In the genomic region with DNA sequence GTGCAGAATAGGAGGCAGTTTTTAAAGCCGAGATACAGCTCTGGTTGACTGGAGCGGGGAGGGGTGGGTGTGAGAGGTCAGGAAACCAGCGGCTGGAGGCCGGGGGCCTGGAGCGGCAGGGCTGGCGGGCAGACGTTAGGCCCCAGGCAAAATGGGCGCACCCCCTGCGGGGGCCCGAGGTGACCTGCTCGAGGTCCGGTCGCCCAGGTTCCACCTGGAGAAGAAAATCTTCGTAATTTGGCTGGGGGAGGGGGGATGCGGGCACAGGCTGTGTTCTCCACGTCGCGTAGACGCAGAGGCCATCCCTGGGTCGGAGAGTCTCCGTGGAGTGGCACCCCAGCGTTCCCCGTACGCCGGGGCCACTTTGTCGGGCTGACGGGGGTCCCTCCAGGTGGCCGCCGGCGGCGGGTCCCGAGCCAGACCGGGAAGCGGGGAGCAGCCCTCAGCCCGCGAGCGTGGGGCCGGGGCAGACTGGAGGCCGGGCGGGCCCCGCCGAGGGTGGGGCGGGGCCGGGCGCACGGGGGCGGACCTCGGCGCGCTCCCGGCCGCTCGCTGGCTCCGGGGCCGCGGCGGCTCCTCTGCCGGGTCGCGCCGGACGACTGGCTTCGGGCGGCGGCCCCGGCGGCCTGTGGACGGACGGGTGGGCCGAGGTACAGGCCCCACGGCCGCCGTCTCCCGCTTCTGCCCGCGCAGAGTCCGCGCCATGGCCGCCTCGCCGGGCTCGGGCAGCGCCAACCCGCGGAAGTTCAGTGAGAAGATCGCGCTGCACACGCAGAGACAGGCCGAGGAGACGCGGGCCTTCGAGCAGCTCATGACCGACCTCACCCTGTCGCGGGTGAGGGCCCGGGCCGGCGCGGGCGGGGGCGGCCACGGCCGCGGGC, we compare ENCODE assay signal across 8 cellular contexts. TPM values are rescaled to one million over a fixed set of nuclear protein-coding genes. Genes with fewer than 3 reads are reported as not detected.
A peak's percentile ranks its signal among the peaks of the same experiment; 100 is the strongest.
DNase-seq lines count a peak whose midpoint lies in the region; ATAC-seq lines count a peak whose summit lies in the region.

A gene with protein sequence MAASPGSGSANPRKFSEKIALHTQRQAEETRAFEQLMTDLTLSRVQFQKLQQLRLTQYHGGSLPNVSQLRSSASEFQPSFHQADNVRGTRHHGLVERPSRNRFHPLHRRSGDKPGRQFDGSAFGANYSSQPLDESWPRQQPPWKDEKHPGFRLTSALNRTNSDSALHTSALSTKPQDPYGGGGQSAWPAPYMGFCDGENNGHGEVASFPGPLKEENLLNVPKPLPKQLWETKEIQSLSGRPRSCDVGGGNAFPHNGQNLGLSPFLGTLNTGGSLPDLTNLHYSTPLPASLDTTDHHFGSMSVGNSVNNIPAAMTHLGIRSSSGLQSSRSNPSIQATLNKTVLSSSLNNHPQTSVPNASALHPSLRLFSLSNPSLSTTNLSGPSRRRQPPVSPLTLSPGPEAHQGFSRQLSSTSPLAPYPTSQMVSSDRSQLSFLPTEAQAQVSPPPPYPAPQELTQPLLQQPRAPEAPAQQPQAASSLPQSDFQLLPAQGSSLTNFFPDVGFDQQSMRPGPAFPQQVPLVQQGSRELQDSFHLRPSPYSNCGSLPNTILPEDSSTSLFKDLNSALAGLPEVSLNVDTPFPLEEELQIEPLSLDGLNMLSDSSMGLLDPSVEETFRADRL (plus strand): TSS at position 555 of the 881 bp plus-strand sequence. CDS start 149 bp downstream, at position 704.

- H3K27ac ChIP-seq in substantia nigra (ENCODE audit: low read depth, low read length, poor library complexity, severe bottlenecking), result peak within 1 kb of the TSS; percentile 78

- peaks cover 52% of the 10 kb centered on the region for H3K4me1 Mint-ChIP-seq in activated T-helper 1 cell treated with anti-CD3 and anti-CD28 coated beads, Interleukin-12 subunit alpha, Interleukin-12 subunit beta, Interleukin-2, Interleukin-4 antibody, amounts not matched to agents 30 ng/mL and 10 ng/mL and 1 ng/mL, durations not matched to agents 14 hours and 24 hours and 36 hours (ENCODE audit: low read depth)
- H3K4me1 Mint-ChIP-seq in naive thymus-derived CD8-positive, alpha-beta T cell, result peaks cover 23 to 52% (median 45%) of the 10 kb centered on the region in 4 donors

- peak within 1 kb of the TSS; percentile 92 for H3K4me3 Mint-ChIP-seq in activated T-helper 1 cell treated with anti-CD3 and anti-CD28 coated beads, Interleukin-12 subunit alpha, Interleukin-12 subunit beta, Interleukin-2, Interleukin-4 antibody, amounts not matched to agents 30 ng/mL and 10 ng/mL and 1 ng/mL, durations not matched to agents 14 hours and 24 hours and 36 hours
- peak within 1 kb of the TSS; percentile 92 to 98 (median 94) for H3K4me3 Mint-ChIP-seq in naive thymus-derived CD8-positive, alpha-beta T cell

- POLR2A ChIA-PET in naive thymus-derived CD8-positive, alpha-beta T cell (lab: Charles Lee), result interaction anchor here (0.6 to 3.9 kb wide), 18 partner anchors 10 to 84 kb away, joined by 3 to 25 read pairs (median 5); no protein-coding TSS in a partner anchor

- peaks cover 12% of the 10 kb centered on the region for H3K36me3 Mint-ChIP-seq in activated T-helper 1 cell treated with anti-CD3 and anti-CD28 coated beads, Interleukin-12 subunit alpha, Interleukin-12 subunit beta, Interleukin-2, Interleukin-4 antibody, amounts not matched to agents 30 ng/mL and 10 ng/mL and 1 ng/mL, durations not matched to agents 14 hours and 24 hours and 36 hours (ENCODE audit: low read depth)
- H3K36me3 Mint-ChIP-seq in naive thymus-derived CD8-positive, alpha-beta T cell, result peaks cover 0 to 2% (median 0%) of the 10 kb centered on the region in 3 donors

- no peaks in the 10 kb centered on the region for H3K27me3 Mint-ChIP-seq in activated T-helper 1 cell treated with anti-CD3 and anti-CD28 coated beads, Interleukin-12 subunit alpha, Interleukin-12 subunit beta, Interleukin-2, Interleukin-4 antibody, amounts not matched to agents 30 ng/mL and 10 ng/mL and 1 ng/mL, durations not matched to agents 14 hours and 24 hours and 36 hours (ENCODE audit: insufficient read depth)
- H3K27me3 Mint-ChIP-seq in naive thymus-derived CD8-positive, alpha-beta T cell, result no peaks in the 10 kb centered on the region

- peak; percentile 95 for DNase-seq in AG20443 (ENCODE audit: low spot score)
- DNase-seq in OCI-M1 (lab: John Stamatoyannopoulos, UW), result peak; percentile 72
- DNase-seq in activated T-helper 1 cell treated with anti-CD3 and anti-CD28 coated beads, Interleukin-12 subunit alpha, Interleukin-12 subunit beta, Interleukin-2, Interleukin-4 antibody, amounts not matched to agents 30 ng/mL and 10 ng/mL and 1 ng/mL, durations not matched to agents 14 hours and 24 hours and 36 hours (ENCODE audit: low spot score), result peak; percentile 49
- DNase-seq in fibroblast of gingiva (ENCODE audit: low read depth), result peak; percentile 47
- DNase-seq in naive thymus-derived CD8-positive, alpha-beta T cell, result peak; percentile 35 to 71 (median 60)
- peak in 39 of 49 donors; percentile 23 to 86 (median 54) for DNase-seq in substantia nigra (lab: John Stamatoyannopoulos, UW)

- peak within 1 kb of the TSS; percentile 85 for H3K27ac Mint-ChIP-seq in activated T-helper 1 cell treated with anti-CD3 and anti-CD28 coated beads, Interleukin-12 subunit alpha, Interleukin-12 subunit beta, Interleukin-2, Interleukin-4 antibody, amounts not matched to agents 30 ng/mL and 10 ng/mL and 1 ng/mL, durations not matched to agents 14 hours and 24 hours and 36 hours
- H3K27ac Mint-ChIP-seq in naive thymus-derived CD8-positive, alpha-beta T cell, result peak within 1 kb of the TSS; percentile 89 to 97 (median 92)

- intact Hi-C loops in activated T-helper 1 cell treated with anti-CD3 and anti-CD28 coated beads, Interleukin-12 subunit alpha, Interleukin-12 subunit beta, Interleukin-2, Interleukin-4 antibody, amounts not matched to agents 30 ng/mL and 10 ng/mL and 1 ng/mL, durations not matched to agents 14 hours and 24 hours and 36 hours (cut with micrococcal nuclease), result loop anchor here (1.0 to 5.0 kb wide), 4 partner anchors 17 to 88 kb away; no protein-coding TSS in a partner anchor

- no peaks in the 10 kb centered on the region for H3K9me3 Mint-ChIP-seq in activated T-helper 1 cell treated with anti-CD3 and anti-CD28 coated beads, Interleukin-12 subunit alpha, Interleukin-12 subunit beta, Interleukin-2, Interleukin-4 antibody, amounts not matched to agents 30 ng/mL and 10 ng/mL and 1 ng/mL, durations not matched to agents 14 hours and 24 hours and 36 hours
- no peaks in the 10 kb centered on the region for H3K9me3 Mint-ChIP-seq in naive thymus-derived CD8-positive, alpha-beta T cell

- ATAC-seq in GM18907 (IDR thresholded peaks at IDR 0.05; ENCODE audit: unreplicated experiment) (peak; percentile 72), HG03108 (IDR thresholded peaks at IDR 0.05; ENCODE audit: unreplicated experiment) (peak; percentile 79)
- ATAC-seq in naive thymus-derived CD8-positive, alpha-beta T cell, result peak; percentile 82 to 84

RNA-seq across cellular contexts. Expression of the gene that starts here (rescaled TPM):
- 54.0 and 61.2 TPM in 2 replicates for total RNA-seq in activated T-helper 1 cell treated with anti-CD3 and anti-CD28 coated beads, Interleukin-12 subunit alpha, Interleukin-12 subunit beta, Interleukin-2, Interleukin-4 antibody, amounts not matched to agents 30 ng/mL and 10 ng/mL and 1 ng/mL, durations not matched to agents 14 hours and 24 hours and 36 hours
- total RNA-seq in naive thymus-derived CD8-positive, alpha-beta T cell, result 100 to 1,000 TPM; 102 to 110 TPM
- polyA plus RNA-seq in naive thymus-derived CD8-positive, alpha-beta T cell, result 10 to 100 TPM; 21.9 to 51.1 (median 33.5) TPM

Comparison
In these comparisons a context has a peak if more than half of its experiments do, and no peak if none do; other contexts are left out.
1. Peak in every context shown above with its lines: DNase-seq, ATAC-seq and H3K27ac ChIP-seq.